ENCODE assay signal across 8 cellular contexts in the genomic region with DNA sequence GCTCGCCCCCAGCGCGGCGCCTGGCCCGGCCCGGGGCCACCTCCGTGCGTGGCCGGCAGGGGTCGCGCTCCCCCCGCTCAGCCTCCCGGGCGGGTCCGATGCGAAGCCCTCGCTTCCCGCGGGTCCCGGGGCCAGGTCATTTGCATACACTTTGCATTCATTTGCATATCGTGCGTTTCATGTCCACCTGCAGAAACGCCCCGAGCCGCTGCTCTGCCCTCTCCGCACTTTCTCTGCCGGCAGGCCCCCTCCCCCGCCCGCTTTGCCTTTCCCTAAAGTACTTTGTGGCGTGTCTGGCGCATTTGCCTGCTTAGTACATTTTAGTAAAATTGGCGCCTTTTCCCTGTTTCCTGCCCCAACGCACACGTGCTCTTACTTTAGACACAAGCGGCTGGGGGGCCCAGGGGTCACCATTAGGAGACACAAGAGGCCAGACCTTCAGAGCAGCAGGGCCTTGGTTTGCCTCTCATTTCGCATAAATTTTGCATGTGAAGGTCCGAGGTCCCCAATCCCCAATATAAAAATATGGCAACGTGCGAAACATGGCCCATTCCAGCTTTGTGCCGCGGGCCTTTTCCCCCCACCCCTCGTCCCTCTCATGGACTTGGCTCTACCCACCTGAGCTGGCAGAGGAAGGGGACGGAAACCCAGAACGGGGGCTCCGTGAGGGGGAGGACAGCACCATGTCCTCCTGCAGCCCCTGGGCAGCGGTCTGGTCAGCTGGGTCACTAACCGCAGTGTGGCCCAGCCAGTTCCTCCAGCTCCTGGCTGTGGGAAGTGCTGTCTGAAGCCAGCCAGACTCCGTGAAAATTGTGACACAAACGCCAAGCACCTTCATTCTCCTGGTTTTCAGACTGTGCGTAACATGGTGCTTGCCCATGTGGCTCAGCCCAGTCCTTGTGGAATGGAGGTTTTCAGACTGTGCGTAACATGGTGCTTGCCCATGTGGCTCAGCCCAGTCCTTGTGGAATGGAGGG. TPM values are rescaled to one million over a fixed set of nuclear protein-coding genes. Genes with fewer than 3 reads are reported as not detected.
DNase-seq lines count a peak whose midpoint lies in the region; ATAC-seq and TF ChIP-seq lines count a peak whose summit lies in the region.

No MANE protein-coding gene starts in this region.

- H3K9me3 ChIP-seq in HUES48 (ENCODE audit: control insufficient read depth, insufficient read depth, low read length): no peaks in the 10 kb centered on the region
- H3K9me3 ChIP-seq in naive thymus-derived CD4-positive, alpha-beta T cell (ENCODE audit: control insufficient read depth in 2 of 3, low read length in 3 of 3): no peaks in the 10 kb centered on the region
- no peaks in the 10 kb centered on the region for H3K9me3 ChIP-seq in thyroid gland

- WGBS in thyroid gland, 2 donors: 21 to 28% methylated on average over 22 to 46 of the region's 51 CpGs

- ATAC-seq in naive thymus-derived CD4-positive, alpha-beta T cell: peak; percentile 76
- ATAC-seq in HG03457 (IDR thresholded peaks at IDR 0.05; ENCODE audit: unreplicated experiment): no peak

- H3K27ac ChIP-seq in HUES48 (ENCODE audit: low read depth, low read length) (no peak overlapping the region), thyroid gland (no peak overlapping the region)
- H3K27ac ChIP-seq in naive thymus-derived CD4-positive, alpha-beta T cell (ENCODE audit: low read depth, low read length): no peak overlapping the region

- CTCF ChIA-PET in naive thymus-derived CD4-positive, alpha-beta T cell (lab: Charles Lee): interaction anchor here (0.7 to 2.0 kb wide), 3 partner anchors 14 to 274 kb away, joined by 3 to 8 read pairs (median 4); no protein-coding TSS in a partner anchor

- H3K4me1 ChIP-seq in HUES48 (ENCODE audit: control insufficient read depth, insufficient read depth, low read length): peaks cover 5% of the 10 kb centered on the region; the same call in 1 of the 2 replicates
- peaks cover 3 to 6% of the 10 kb centered on the region in 2 donors for H3K4me1 ChIP-seq in naive thymus-derived CD4-positive, alpha-beta T cell (ENCODE audit: control insufficient read depth in 2 of 2, insufficient read depth in 2 of 2, low read length in 2 of 2)
- peaks cover 0 to 26% of the 10 kb centered on the region in 2 donors for H3K4me1 ChIP-seq in thyroid gland

- DNase-seq in SHP77 (lab: John Stamatoyannopoulos, UW) (peak; percentile 60 to 69), SHP77 treated with DMSO at 0.1 percent for 48 hours (lab: John Stamatoyannopoulos, UW) (no peak), ecto neural progenitor cell (ENCODE audit: low spot score) (peak; percentile 83), thyroid gland (peak in 1 of 2 donors; percentile 25)
- peak; percentile 85 for DNase-seq in activated CD4-positive, alpha-beta T cell treated with anti-CD3 and anti-CD28 coated beads, Interleukin-2, amount 10 ng/mL, durations not matched to agents 24 days and 14 days
- DNase-seq in naive thymus-derived CD4-positive, alpha-beta T cell: peak; percentile 21 to 67 (median 51)

- H3K36me3 ChIP-seq in HUES48 (ENCODE audit: control insufficient read depth, insufficient read depth, low read length) (no peaks in the 10 kb centered on the region), thyroid gland (no peaks in the 10 kb centered on the region)
- no peaks in the 10 kb centered on the region for H3K36me3 ChIP-seq in naive thymus-derived CD4-positive, alpha-beta T cell (ENCODE audit: control insufficient read depth in 2 of 3, insufficient read depth in 3 of 3, low read length in 3 of 3)

- H3K27ac Mint-ChIP-seq in activated CD4-positive, alpha-beta T cell treated with anti-CD3 and anti-CD28 coated beads, Interleukin-2, amount 10 ng/mL, durations not matched to agents 24 days and 14 days: no peak overlapping the region
- peak overlapping the region in 2 of 9 donors; percentile 1 to 41 for H3K27ac Mint-ChIP-seq in naive thymus-derived CD4-positive, alpha-beta T cell

- peak in 4 of 6 experiments; percentile 26 to 79 (median 39) for TF ChIP-seq CTCF in thyroid gland (IDR thresholded peaks at IDR 0.05)

- peaks cover 42% of the 10 kb centered on the region for H3K27me3 Mint-ChIP-seq in activated CD4-positive, alpha-beta T cell treated with anti-CD3 and anti-CD28 coated beads, Interleukin-2, amount 10 ng/mL, durations not matched to agents 24 days and 14 days
- peaks cover 17 to 44% (median 25%) of the 10 kb centered on the region in 5 donors for H3K27me3 Mint-ChIP-seq in naive thymus-derived CD4-positive, alpha-beta T cell

- no peaks in the 10 kb centered on the region for H3K4me1 Mint-ChIP-seq in activated CD4-positive, alpha-beta T cell treated with anti-CD3 and anti-CD28 coated beads, Interleukin-2, amount 10 ng/mL, durations not matched to agents 24 days and 14 days
- peaks cover 0 to 19% (median 5%) of the 10 kb centered on the region in 7 donors for H3K4me1 Mint-ChIP-seq in naive thymus-derived CD4-positive, alpha-beta T cell

- no peaks in the 10 kb centered on the region for H3K9me3 Mint-ChIP-seq in activated CD4-positive, alpha-beta T cell treated with anti-CD3 and anti-CD28 coated beads, Interleukin-2, amount 10 ng/mL, durations not matched to agents 24 days and 14 days
- H3K9me3 Mint-ChIP-seq in naive thymus-derived CD4-positive, alpha-beta T cell: no peaks in the 10 kb centered on the region

- peaks cover 38% of the 10 kb centered on the region for H3K27me3 ChIP-seq in HUES48 (ENCODE audit: control insufficient read depth, insufficient read depth, low read length)
- H3K27me3 ChIP-seq in naive thymus-derived CD4-positive, alpha-beta T cell (ENCODE audit: control insufficient read depth in 2 of 2, insufficient read depth in 2 of 2, low read length in 2 of 2): peaks cover 0 to 15% of the 10 kb centered on the region in 2 donors
- H3K27me3 ChIP-seq in thyroid gland: no peaks in the 10 kb centered on the region

- peak overlapping the region; percentile 40 for H3K4me3 Mint-ChIP-seq in activated CD4-positive, alpha-beta T cell treated with anti-CD3 and anti-CD28 coated beads, Interleukin-2, amount 10 ng/mL, durations not matched to agents 24 days and 14 days
- H3K4me3 Mint-ChIP-seq in naive thymus-derived CD4-positive, alpha-beta T cell: peak overlapping the region; percentile 27 to 84 (median 52)

- no peaks in the 10 kb centered on the region for H3K36me3 Mint-ChIP-seq in activated CD4-positive, alpha-beta T cell treated with anti-CD3 and anti-CD28 coated beads, Interleukin-2, amount 10 ng/mL, durations not matched to agents 24 days and 14 days (ENCODE audit: low read depth)
- no peaks in the 10 kb centered on the region for H3K36me3 Mint-ChIP-seq in naive thymus-derived CD4-positive, alpha-beta T cell

- TF ChIP-seq POLR2A in thyroid gland (IDR thresholded peaks at IDR 0.05): no peak

- no peak overlapping the region for H3K9ac ChIP-seq in HUES48 (ENCODE audit: low read depth, low read length)

- POLR2A ChIA-PET in naive thymus-derived CD4-positive, alpha-beta T cell (lab: Charles Lee): no interaction called here

- intact Hi-C loops in activated CD4-positive, alpha-beta T cell treated with anti-CD3 and anti-CD28 coated beads, Interleukin-2, amount 10 ng/mL, durations not matched to agents 24 days and 14 days (cut with micrococcal nuclease): loop anchor here (1.0 to 10.0 kb wide), 3 partner anchors 153 to 274 kb away; partner anchors contain the start of gene ACSF3
- intact Hi-C loops in naive thymus-derived CD4-positive, alpha-beta T cell (cut with micrococcal nuclease): loop anchor here (1.0 to 5.0 kb wide), 5 partner anchors 85 to 274 kb away; partner anchors contain the start of genes GALNS (in 1 of the 2) and TRAPPC2L (in 1 of the 2)
- intact Hi-C loops in thyroid gland (cut with DNase I): loop anchor here (10.0 kb wide), 1 partner anchor 233 kb away; the partner anchor contains the start of gene CDH15

- H3K4me3 ChIP-seq in HUES48 (ENCODE audit: low read depth, low read length) (peak overlapping the region; percentile 39; the same call in 1 of the 2 replicates), thyroid gland (replicated peaks in 1 of 3) (peak overlapping the region in 1 of 3 donors; percentile 24)
- H3K4me3 ChIP-seq in naive thymus-derived CD4-positive, alpha-beta T cell (ENCODE audit: low read length): no peak overlapping the region

RNA-seq across cellular contexts. Expression of gene CBFA2T3, which starts 34.8 kb away (rescaled TPM):
- total RNA-seq in activated CD4-positive, alpha-beta T cell treated with anti-CD3 and anti-CD28 coated beads, Interleukin-2, amount 10 ng/mL, durations not matched to agents 24 days and 14 days: not detected in 2 replicates
- 10 to 100 TPM in 1 of 5 experiments, 1 to 10 TPM in 1, under 1 TPM in 2, not detected in 1; 0.14 to 25.2 (median 3.2) TPM for total RNA-seq in naive thymus-derived CD4-positive, alpha-beta T cell
- polyA plus RNA-seq in naive thymus-derived CD4-positive, alpha-beta T cell: under 1 TPM; 0.17 to 0.26 TPM
- total RNA-seq in thyroid gland: 1 to 10 TPM; 1.3 to 3.8 (median 2.6) TPM
